ENCODE assay signal across 12 cellular contexts in the genomic region with DNA sequence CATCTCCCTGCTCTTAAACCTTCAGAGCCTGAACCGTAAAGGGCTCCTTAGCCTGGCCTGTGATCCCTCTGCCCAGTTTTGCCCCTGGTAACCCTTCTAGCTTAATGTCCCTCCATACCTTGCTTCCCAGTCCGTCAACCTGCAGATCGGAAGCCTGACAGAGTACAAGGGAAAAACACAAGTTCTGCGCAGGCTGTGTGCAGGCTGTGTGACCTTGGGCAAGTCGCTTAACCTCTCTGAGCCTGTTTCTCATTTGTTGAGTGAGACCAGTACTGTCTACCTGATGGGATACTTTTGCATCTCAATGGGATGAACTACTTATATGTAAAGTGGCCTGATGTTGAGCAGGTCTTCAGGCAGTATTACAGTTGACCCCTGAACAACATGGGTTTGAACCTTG. TPM values are rescaled to one million over a fixed set of nuclear protein-coding genes. Genes with fewer than 3 reads are reported as not detected.
DNase-seq lines count a peak whose midpoint lies in the region; ATAC-seq, FAIRE-seq and TF ChIP-seq lines count a peak whose summit lies in the region.
"Had no signal": no experiment of that assay in that cellular context is flagged by ENCODE, and none has a peak within 500 bp of the region (broad histone marks: within the 10 kb centered on the region; RNA-seq: fewer than 3 reads in every experiment).

No MANE protein-coding gene starts in this region.

- H3K36me3 Mint-ChIP-seq in activated T-cell treated with anti-CD3 and anti-CD28 coated beads, Interleukin-2, amount 50 U/mL, for 24 hours (ENCODE audit: low read depth): peaks cover 35% of the 10 kb centered on the region

- no peak overlapping the region for H3K14ac ChIP-seq in H1 (ENCODE audit: insufficient read length)

- no peak overlapping the region for H3K9ac ChIP-seq in PC-3 (ENCODE audit: low read length)
- no peak overlapping the region for H3K9ac ChIP-seq in H1 (replicated peaks in 1 of 4; ENCODE audit: extremely low read depth in 1 of 4, low read depth in 3 of 4, low read length in 3 of 4)

- TF ChIP-seq POLR2A in H1 (IDR thresholded peaks at IDR 0.05; ENCODE audit: control extremely low read depth in 1 of 2, low read depth in 2 of 2, low read length in 2 of 2): no peak

- CTCF ChIA-PET in PC-3 (lab: Charles Lee) (no interaction called here), H1 (lab: Charles Lee; ENCODE audit: partially characterized antibody) (interaction anchor here (0.9 to 1.8 kb wide), 3 partner anchors 9 to 73 kb away, joined by 3 to 4 read pairs (median 3); no protein-coding TSS in a partner anchor)

- ATAC-seq in PC-3 (no peak), HG03521 (IDR thresholded peaks at IDR 0.05; ENCODE audit: unreplicated experiment) (no peak)

- H2BK20ac ChIP-seq in H1 (ENCODE audit: low read length): no peak overlapping the region

- H3K4me3 Mint-ChIP-seq in activated T-cell treated with anti-CD3 and anti-CD28 coated beads, Interleukin-2, amount 50 U/mL, for 24 hours: peak overlapping the region; percentile 88

- no peak overlapping the region for H3K4ac ChIP-seq in H1 (replicated peaks; ENCODE audit: insufficient read length, low read depth, low read length)

- H4K5ac ChIP-seq in H1 (ENCODE audit: insufficient read length, low read depth, low read length): no peak overlapping the region

- H3K27ac Mint-ChIP-seq in activated T-cell treated with anti-CD3 and anti-CD28 coated beads, Interleukin-2, amount 50 U/mL, for 24 hours: no peak overlapping the region

- POLR2A ChIA-PET in PC-3 (lab: Charles Lee; ENCODE audit: unreplicated experiment) (no interaction called here), H1 (lab: Charles Lee; ENCODE audit: partially characterized antibody) (no interaction called here)

- no peak overlapping the region for H3K23ac ChIP-seq in H1 (ENCODE audit: insufficient read length)

- H2BK15ac ChIP-seq in H1 (ENCODE audit: low read length): no peak overlapping the region

- H3K56ac ChIP-seq in H1 (replicated peaks; ENCODE audit: insufficient read length, low read depth, low read length): no peak overlapping the region

- H3K79me1 ChIP-seq in H1 (ENCODE audit: low read depth, low read length): no peaks in the 10 kb centered on the region; the same call in none of the 2 replicates

- H3F3A ChIP-seq in PC-3 (ENCODE audit: low read length, unreplicated experiment): no peaks in the 10 kb centered on the region

- H4K8ac ChIP-seq in H1 (ENCODE audit: extremely low read depth, insufficient read depth, low read length): no peak overlapping the region

- 88% methylated on average over 3 of the region's 5 CpGs; no CpG with 5 or more reads in 1 of the 2 experiments for WGBS in H1 (ENCODE audit: extremely low coverage in 1 of 2, insufficient coverage in 1 of 2, insufficient read length in 1 of 2, insufficient replicate concordance in 2 of 2, low coverage in 1 of 2, low lambda C conversion rate in 2 of 2, missing lambda C conversion rate in 1 of 2), 2 experiments

- H3K79me2 ChIP-seq in PC-3 (ENCODE audit: low read length) (peaks cover 41% of the 10 kb centered on the region), H1 (ENCODE audit: control insufficient read depth in 1 of 2, insufficient read depth in 2 of 2, low read length in 2 of 2) (peaks cover 4 to 31% of the 10 kb centered on the region in 2 experiments; a peak in 3 of 4 replicates)

- H3K27me3 ChIP-seq in PC-3 (ENCODE audit: low read length) (no peaks in the 10 kb centered on the region), H1 (replicated peaks in 1 of 4; ENCODE audit: control insufficient read depth in 3 of 4, extremely low read depth in 1 of 4, insufficient read depth in 3 of 4, low read length in 3 of 4) (no peaks in the 10 kb centered on the region), neuron (ENCODE audit: insufficient read depth, low read length) (no peaks in the 10 kb centered on the region)

- H2BK120ac ChIP-seq in H1 (replicated peaks; ENCODE audit: low read depth, low read length): no peak overlapping the region

- H3K4me3 ChIP-seq in PC-3 (ENCODE audit: low read length): peak overlapping the region; percentile 91; the same call in 1 of the 2 replicates
- H3K4me3 ChIP-seq in H1 (ENCODE audit: extremely low read depth in 1 of 4, insufficient read depth in 2 of 4, low read depth in 3 of 4, low read length in 4 of 4): no peak overlapping the region
- H3K4me3 ChIP-seq in neuron (ENCODE audit: low read length): peak overlapping the region; percentile 86

- H4K91ac ChIP-seq in H1 (replicated peaks; ENCODE audit: insufficient read length, low read length): no peak overlapping the region

- no peak for TF ChIP-seq EP300 in H1 (IDR thresholded peaks at IDR 0.05; ENCODE audit: borderline replicate concordance in 1 of 2, low read depth in 2 of 2, low read length in 2 of 2)

- peaks cover 21% of the 10 kb centered on the region for H3K4me1 Mint-ChIP-seq in activated T-cell treated with anti-CD3 and anti-CD28 coated beads, Interleukin-2, amount 50 U/mL, for 24 hours (ENCODE audit: low read depth)

- H3K9me3 ChIP-seq in PC-3 (ENCODE audit: low read length) (no peaks in the 10 kb centered on the region), H1 (ENCODE audit: insufficient read depth in 2 of 2, low read depth in 1 of 2, low read length in 1 of 2) (no peaks in the 10 kb centered on the region), neuron (ENCODE audit: low read length) (peaks cover 4% of the 10 kb centered on the region)

- H3K18ac ChIP-seq in H1 (ENCODE audit: extremely low read depth, low read length): no peak overlapping the region

- H3K4me2 ChIP-seq in PC-3 (ENCODE audit: low read length) (peak overlapping the region; percentile 84; the same call in 1 of the 2 replicates), H1 (ENCODE audit: insufficient read depth in 1 of 2, low read depth in 2 of 2, low read length in 2 of 2) (peak overlapping the region; percentile 80 to 95; a peak in 3 of 4 replicates)

- no peaks in the 10 kb centered on the region for H3K9me3 Mint-ChIP-seq in activated T-cell treated with anti-CD3 and anti-CD28 coated beads, Interleukin-2, amount 50 U/mL, for 24 hours

- peaks cover 4% of the 10 kb centered on the region; the same call in 1 of the 2 replicates for H3K23me2 ChIP-seq in H1 (ENCODE audit: low read depth, low read length)

- no peak overlapping the region for H2BK12ac ChIP-seq in H1 (ENCODE audit: low read depth, low read length)

- H4K20me1 ChIP-seq in PC-3 (ENCODE audit: low read length) (no peaks in the 10 kb centered on the region), H1 (replicated peaks in 1 of 2; ENCODE audit: control insufficient read depth in 1 of 2, insufficient read depth in 2 of 2, low read length in 2 of 2) (no peaks in the 10 kb centered on the region)

- H3K36me3 ChIP-seq in PC-3 (ENCODE audit: low read depth, low read length) (no peaks in the 10 kb centered on the region), H1 (ENCODE audit: control insufficient read depth in 2 of 4, insufficient read depth in 4 of 4, low read length in 3 of 4) (peaks cover 2 to 8% (median 3%) of the 10 kb centered on the region in 4 experiments; a peak in 5 of 8 replicates), neuron (ENCODE audit: insufficient read depth, low read length) (peaks cover 9% of the 10 kb centered on the region)

- intact Hi-C loops in PC-3 (cut with micrococcal nuclease): no loop called here

- no peak for DNase-seq in activated T-cell treated with anti-CD3 and anti-CD28 coated beads, Interleukin-2, amount 50 U/mL, for 24 hours
- no peak for DNase-seq in activated T-cell treated with anti-CD3 and anti-CD28 coated beads, Interleukin-2, amount 50 U/mL, for 48 hours
- no peak for DNase-seq in PC-3
- DNase-seq in H1 (ENCODE audit: low read depth in 1 of 2, low spot score in 2 of 2): no peak
- DNase-seq in activated CD4-positive, CD25-positive, alpha-beta regulatory T cell treated with anti-CD3 and anti-CD28 coated beads, Interleukin-2, amount 50 U/mL, for 72 hours: no peak
- DNase-seq in stimulated activated CD4-positive, alpha-beta T cell treated with anti-CD3 and anti-CD28 coated beads, Interleukin-2, amount 100 ng/mL, for 24 hours: no peak
- DNase-seq: GF-D8, NCI-H2081 treated with DMSO at 0.1 percent for 48 hours, OCI-M1 had no signal

- H3K4me1 ChIP-seq in PC-3 (ENCODE audit: insufficient read depth, low read length): peaks cover 12% of the 10 kb centered on the region
- 0 out of 7 replicates have a peak, but pooled peaks cover 0 to 3% (median 0%) of the 10 kb centered on the region in 4 experiments for H3K4me1 ChIP-seq in H1 (replicated peaks in 1 of 4; ENCODE audit: control insufficient read depth in 3 of 4, insufficient read depth in 4 of 4, low read length in 3 of 4)
- H3K4me1 ChIP-seq in neuron (ENCODE audit: insufficient read depth, low read length): peaks cover 9% of the 10 kb centered on the region

- H2BK5ac ChIP-seq in H1 (ENCODE audit: low read depth, low read length): no peak overlapping the region

- H3K27ac ChIP-seq in PC-3 (ENCODE audit: low read length): no peak overlapping the region
- no peak overlapping the region for H3K27ac ChIP-seq in H1 (ENCODE audit: low read depth, low read length)

- peaks cover 5% of the 10 kb centered on the region for H3K27me3 Mint-ChIP-seq in activated T-cell treated with anti-CD3 and anti-CD28 coated beads, Interleukin-2, amount 50 U/mL, for 24 hours

- TF ChIP-seq CTCF in PC-3 (conservative IDR thresholded peaks at IDR 0.05; ENCODE audit: low read depth, low read length): no peak
- TF ChIP-seq CTCF in H1 (IDR thresholded peaks at IDR 0.05; ENCODE audit: control extremely low read depth in 1 of 3, insufficient read depth in 1 of 3, low read depth in 1 of 3, low read length in 3 of 3): no peak

- H2AK5ac ChIP-seq in H1 (ENCODE audit: low read depth, low read length): no peak overlapping the region

- no TSS peak for BruUV-seq in PC-3 (replicated peaks; lab: Mats Ljungman, UMichigan)

- H2AFZ ChIP-seq in PC-3 (ENCODE audit: low read length): no peak overlapping the region
- H2AFZ ChIP-seq in H1 (ENCODE audit: low read length): no peak overlapping the region
- H2AFZ ChIP-seq in neuron (ENCODE audit: low read depth, low read length): no peak overlapping the region

- TF ChIP-seq RAD21 in H1 (IDR thresholded peaks at IDR 0.05 in 1 of 2, conservative IDR thresholded peaks at IDR 0.05 in 1 of 2; ENCODE audit: low read depth in 2 of 2, low read length in 2 of 2): no peak

- FAIRE-seq in H1 (lab: Jason Lieb, UNC): no peak
- FAIRE-seq: TTC549 had no signal

- H3K9me2 ChIP-seq in PC-3 (replicated peaks; ENCODE audit: low read length): no peaks in the 10 kb centered on the region

RNA-seq across cellular contexts. Expression of a gene that starts 1.7 kb away (rescaled TPM):
- total RNA-seq in PC-3 (2014; rRNA removed): 32.3 and 33.7 TPM in 2 replicates
- total RNA-seq in H1 (2021; fragmentation: NEBNext Ultra II Directional; extraction: Animal tissue kit (Norgen Biotek cat#: 25700)): 30.5 and 31.5 TPM in 2 replicates
- polyA plus RNA-seq in H1 (2011; rRNA removed): 26.8 and 34.6 TPM in 2 replicates
- 29.7 TPM for polyA plus RNA-seq in H1 (2011; cell fraction: cytosol; rRNA removed)
- polyA plus RNA-seq in H1 (2011; cell fraction: nucleus; rRNA removed): 28.2 TPM
- 33.3 to 45.9 TPM (median 38.1 TPM) in 4 replicates for polyA plus RNA-seq in H1 (2012, experiment 1 of 2)
- 26.8 TPM for polyA plus RNA-seq in H1 (2012, experiment 2 of 2)
- polyA plus RNA-seq in H1 (2013, experiment 1 of 2): 39.1 TPM
- polyA plus RNA-seq in H1 (2013, experiment 2 of 2): 42.8 TPM
- 21.8 and 28.0 TPM in 2 replicates for polyA minus RNA-seq in H1 (2011; rRNA and poly(A)+ RNA removed)
- 10.9 TPM for polyA minus RNA-seq in H1 (2011; cell fraction: cytosol; rRNA and poly(A)+ RNA removed)
- polyA minus RNA-seq in H1 (2011; cell fraction: nucleus; rRNA and poly(A)+ RNA removed): 9.8 TPM

RNA-seq across cellular contexts. Expression of a gene that starts 2.0 kb away (rescaled TPM):
- 40.9 and 42.9 TPM in 2 replicates for total RNA-seq in PC-3 (2014; rRNA removed)
- total RNA-seq in H1 (2021; fragmentation: NEBNext Ultra II Directional; extraction: Animal tissue kit (Norgen Biotek cat#: 25700)): 24.2 and 24.3 TPM in 2 replicates
- 7.6 and 13.1 TPM in 2 replicates for polyA plus RNA-seq in H1 (2011; rRNA removed)
- 15.3 TPM for polyA plus RNA-seq in H1 (2011; cell fraction: cytosol; rRNA removed)
- polyA plus RNA-seq in H1 (2011; cell fraction: nucleus; rRNA removed): 3.8 TPM
- 23.0 to 48.3 TPM (median 25.8 TPM) in 4 replicates for polyA plus RNA-seq in H1 (2012, experiment 1 of 2)
- 7.5 TPM for polyA plus RNA-seq in H1 (2012, experiment 2 of 2)
- polyA plus RNA-seq in H1 (2013, experiment 1 of 2): 41.5 TPM
- 42.1 TPM for polyA plus RNA-seq in H1 (2013, experiment 2 of 2)
- 5.1 and 5.9 TPM in 2 replicates for polyA minus RNA-seq in H1 (2011; rRNA and poly(A)+ RNA removed)
- polyA minus RNA-seq in H1 (2011; cell fraction: cytosol; rRNA and poly(A)+ RNA removed): 2.6 TPM
- polyA minus RNA-seq in H1 (2011; cell fraction: nucleus; rRNA and poly(A)+ RNA removed): 3.4 TPM

Comparison
In these comparisons a context has a peak if more than half of its experiments do, and no peak if none do; other contexts are left out.
1. H3K4me3 ChIP-seq: peak in PC-3 (single experiment) and neuron (single experiment); none in H1 (0 of 4).